Comparison of ENCODE assay signal across 11 cellular contexts in genomic region chr7:131123991-131124629, GRCh38.
DNase-seq lines count a peak whose midpoint lies in the region; ATAC-seq and TF ChIP-seq lines count a peak whose summit lies in the region.
"Had no signal": no experiment of that assay in that cellular context is flagged by ENCODE, and none has a peak within 500 bp of the region (broad histone marks: within the 10 kb centered on the region; RNA-seq: fewer than 3 reads in every experiment).

No MANE protein-coding gene starts in this region.

- H3K4me2 ChIP-seq in KMS-11: peak overlapping the region; percentile 96
- H3K4me2 ChIP-seq: SK-N-SH had no signal

- peaks cover 10% of the 10 kb centered on the region for H3K9me3 Mint-ChIP-seq in mesothelial cell of epicardium

- H3K27me3 Mint-ChIP-seq in mesothelial cell of epicardium (ENCODE audit: low read depth): peaks cover 10% of the 10 kb centered on the region

- ATAC-seq in HG02798 (IDR thresholded peaks at IDR 0.05; ENCODE audit: poor library complexity, unreplicated experiment): peak; percentile 94

- no peaks in the 10 kb centered on the region for H4K20me1 ChIP-seq in KMS-11 (ENCODE audit: insufficient read depth)

- peaks cover 27% of the 10 kb centered on the region for H3K4me1 ChIP-seq in KMS-11 (ENCODE audit: low read depth, poor library complexity, severe bottlenecking)
- no peaks in the 10 kb centered on the region for H3K4me1 ChIP-seq in stomach

- H3K4me3 Mint-ChIP-seq in mesothelial cell of epicardium: no peak overlapping the region

- H3K4me3 ChIP-seq in KMS-11 (IDR thresholded peaks at IDR 0.05; ENCODE audit: insufficient read depth, low read depth, low read length) (no peak overlapping the region), stomach (no peak overlapping the region)

- H3K9ac ChIP-seq in KMS-11: no peak overlapping the region
- H3K9ac ChIP-seq: SK-N-SH had no signal

- peaks cover 0 to 7% (median 6%) of the 10 kb centered on the region in 4 donors for H3K9me3 ChIP-seq in stomach
- H3K9me3 ChIP-seq: SK-N-SH had no signal

- TF ChIP-seq CTCF in KMS-11 (conservative IDR thresholded peaks at IDR 0.05; ENCODE audit: low read depth, low read length) (no peak), stomach (IDR thresholded peaks at IDR 0.05) (no peak), mesothelial cell of epicardium (IDR thresholded peaks at IDR 0.05; ENCODE audit: unreplicated experiment) (no peak)

- peak overlapping the region; percentile 16; the same call in 1 of the 2 replicates for H3K27ac ChIP-seq in KMS-11
- H3K27ac ChIP-seq in stomach: no peak overlapping the region
- H3K27ac ChIP-seq: 22Rv1 had no signal

- DNase-seq in NCI-H2107 treated with DMSO at 0.1 percent for 48 hours (lab: John Stamatoyannopoulos, UW; ENCODE audit: unreplicated experiment): peak; percentile 29
- no peak for DNase-seq in NCI-H2107 (lab: John Stamatoyannopoulos, UW)
- DNase-seq in stomach: peak; percentile 26
- DNase-seq in mesothelial cell of epicardium (ENCODE audit: low spot score in 2 of 2, unreplicated experiment in 2 of 2): no peak
- DNase-seq in NCI-H2029 treated with DMSO at 0.1 percent for 48 hours (lab: John Stamatoyannopoulos, UW): no peak
- DNase-seq in SHP77 (lab: John Stamatoyannopoulos, UW): no peak
- DNase-seq: SK-N-SH had no signal

- intact Hi-C loops in stomach (cut with DNase I; ENCODE audit: low total_unique reads): no loop called here

- H3K36me3 ChIP-seq in KMS-11 (ENCODE audit: insufficient read depth) (no peaks in the 10 kb centered on the region), stomach (no peaks in the 10 kb centered on the region)

- no peak for TF ChIP-seq EP300 in stomach (IDR thresholded peaks at IDR 0.05)

- no peaks in the 10 kb centered on the region for H3K79me2 ChIP-seq in KMS-11 (ENCODE audit: insufficient read depth, low read depth)

- H3K27me3 ChIP-seq in KMS-11 (ENCODE audit: insufficient read depth, low read depth): no peaks in the 10 kb centered on the region; the same call in 1 of the 2 replicates
- H3K27me3 ChIP-seq in stomach: no peaks in the 10 kb centered on the region

- H2AFZ ChIP-seq in KMS-11 (ENCODE audit: low read depth): no peak overlapping the region

- no peak overlapping the region for H3K27ac Mint-ChIP-seq in mesothelial cell of epicardium
- H3K27ac Mint-ChIP-seq: progenitor cell of endocrine pancreas had no signal

- WGBS in stomach, 5 donors: 83 to 89% (median 86%) methylated on average over 4 of the region's 4 CpGs

- H3K36me3 Mint-ChIP-seq in mesothelial cell of epicardium: no peaks in the 10 kb centered on the region

- TF ChIP-seq POLR2A in stomach (IDR thresholded peaks at IDR 0.05): no peak

- no peaks in the 10 kb centered on the region for H3K4me1 Mint-ChIP-seq in mesothelial cell of epicardium

Comparison
In these comparisons a context has a peak if more than half of its experiments do, and no peak if none do; other contexts are left out.
1. DNase-seq: peak in NCI-H2107 treated with DMSO at 0.1 percent for 48 hours (single experiment) and stomach (single experiment); none in NCI-H2107 (single experiment), mesothelial cell of epicardium (0 of 2), NCI-H2029 treated with DMSO at 0.1 percent for 48 hours (single experiment) and SHP77 (0 of 2).